9 cellular contexts compared by ENCODE assay signal in genomic region chr7:132614428-132615076, GRCh38. TPM values are rescaled to one million over a fixed set of nuclear protein-coding genes. Genes with fewer than 3 reads are reported as not detected.
DNase-seq lines count a peak whose midpoint lies in the region; ATAC-seq, FAIRE-seq and TF ChIP-seq lines count a peak whose summit lies in the region.
"Had no signal": no experiment of that assay in that cellular context is flagged by ENCODE, and none has a peak within 500 bp of the region (broad histone marks: within the 10 kb centered on the region; RNA-seq: fewer than 3 reads in every experiment).

No MANE protein-coding gene starts in this region.

- no peaks in the 10 kb centered on the region for H3K4me1 ChIP-seq in pancreas

- no peaks in the 10 kb centered on the region for H3K9me3 Mint-ChIP-seq in activated CD4-positive, alpha-beta memory T cell treated with anti-CD3 and anti-CD28 coated beads for 36 hours

- H3K36me3 Mint-ChIP-seq in activated CD4-positive, alpha-beta memory T cell treated with anti-CD3 and anti-CD28 coated beads for 36 hours = no peaks in the 10 kb centered on the region

- 19 to 21% methylated on average over 19 of the region's 19 CpGs for WGBS in pancreas, 2 donors

- peak; percentile 15 for DNase-seq in EL
- DNase-seq in NOMO-1 (lab: John Stamatoyannopoulos, UW; ENCODE audit: unreplicated experiment in 2 of 2) = peak; percentile 2 to 10
- DNase-seq in glomerular visceral epithelial cell (ENCODE audit: extremely low spot score) = peak; percentile 16
- peak in 2 of 6 donors; percentile 26 to 56 for DNase-seq in pancreas
- DNase-seq in activated CD4-positive, alpha-beta memory T cell treated with anti-CD3 and anti-CD28 coated beads for 36 hours = no peak
- no peak for DNase-seq in T-helper 9 cell

- no peak overlapping the region for H3K4me3 Mint-ChIP-seq in activated CD4-positive, alpha-beta memory T cell treated with anti-CD3 and anti-CD28 coated beads for 36 hours

- FAIRE-seq in pancreas (lab: Jason Lieb, UNC) = no peak
- FAIRE-seq: keratinocyte had no signal

- CTCF ChIA-PET in activated CD4-positive, alpha-beta memory T cell treated with anti-CD3 and anti-CD28 coated beads for 36 hours (lab: Charles Lee) = no interaction called here

- H3K27me3 Mint-ChIP-seq in activated CD4-positive, alpha-beta memory T cell treated with anti-CD3 and anti-CD28 coated beads for 36 hours = peaks cover 14% of the 10 kb centered on the region

- H3K9me3 ChIP-seq in pancreas = no peaks in the 10 kb centered on the region

- no peaks in the 10 kb centered on the region for H3K27me3 ChIP-seq in pancreas

- H3K4me3 ChIP-seq in pancreas = peak overlapping the region in 1 of 4 donors; percentile 25

- no peak for TF ChIP-seq CTCF in pancreas (IDR thresholded peaks at IDR 0.05)

- intact Hi-C loops in pancreas (cut with DNase I) = no loop called here
- intact Hi-C loops in activated CD4-positive, alpha-beta memory T cell treated with anti-CD3 and anti-CD28 coated beads for 36 hours (cut with micrococcal nuclease) = no loop called here

- peaks cover 6% of the 10 kb centered on the region for H3K4me1 Mint-ChIP-seq in activated CD4-positive, alpha-beta memory T cell treated with anti-CD3 and anti-CD28 coated beads for 36 hours (ENCODE audit: low read depth)

- POLR2A ChIA-PET in activated CD4-positive, alpha-beta memory T cell treated with anti-CD3 and anti-CD28 coated beads for 36 hours (lab: Charles Lee) = no interaction called here

- H3K27ac Mint-ChIP-seq in activated CD4-positive, alpha-beta memory T cell treated with anti-CD3 and anti-CD28 coated beads for 36 hours = no peak overlapping the region

- no peaks in the 10 kb centered on the region for H3K36me3 ChIP-seq in pancreas

- ATAC-seq in pancreas = peak in 3 of 4 donors; percentile 44 to 77 (median 74)
- no peak for ATAC-seq in GM21447 (IDR thresholded peaks at IDR 0.05; ENCODE audit: unreplicated experiment)
- ATAC-seq in HG02623 (IDR thresholded peaks at IDR 0.05; ENCODE audit: unreplicated experiment) = no peak

- H3K27ac ChIP-seq in pancreas = no peak overlapping the region

RNA-seq across cellular contexts. Expression of gene PLXNA4, which starts 38.3 kb away (rescaled TPM):
- total RNA-seq in pancreas = 1 to 10 TPM in 1 of 6 donors, under 1 TPM in 5; 0.28 to 1.6 (median 0.52) TPM
- polyA plus RNA-seq in pancreas = under 1 TPM; 0.19 to 0.49 TPM
- under 1 TPM; 0.17 to 0.24 TPM for total RNA-seq in activated CD4-positive, alpha-beta memory T cell treated with anti-CD3 and anti-CD28 coated beads for 36 hours

Comparison
In these comparisons a context has a peak if more than half of its experiments do, and no peak if none do; other contexts are left out.
1. DNase-seq: peak in EL (single experiment), NOMO-1 (2 of 2) and glomerular visceral epithelial cell (single experiment); none in activated CD4-positive, alpha-beta memory T cell treated with anti-CD3 and anti-CD28 coated beads for 36 hours (single experiment) and T-helper 9 cell (single experiment).
2. ATAC-seq: peak in pancreas (3 of 4); none in GM21447 (single experiment) and HG02623 (single experiment).